Comparison of ENCODE assay signal across 24 cellular contexts in genomic region chr22:41891407-41891806, GRCh38. TPM values are rescaled to one million over a fixed set of nuclear protein-coding genes. Genes with fewer than 3 reads are reported as not detected.
A peak's percentile ranks its signal among the peaks of the same experiment; 100 is the strongest.
DNase-seq lines count a peak whose midpoint lies in the region; ATAC-seq and TF ChIP-seq lines count a peak whose summit lies in the region.
"Had no signal": no experiment of that assay in that cellular context is flagged by ENCODE, and none has a peak within 500 bp of the region (broad histone marks: within the 10 kb centered on the region; RNA-seq: fewer than 3 reads in every experiment).

No MANE protein-coding gene starts in this region.

- intact Hi-C loops in left ventricle myocardium superior (cut with micrococcal nuclease), result no loop called here

- H3K9me3 Mint-ChIP-seq in endothelial cell (ENCODE audit: unreplicated experiment), result no peaks in the 10 kb centered on the region
- H3K9me3 Mint-ChIP-seq: CD8-positive, alpha-beta memory T cell had no signal

- no peak overlapping the region for H3K27ac Mint-ChIP-seq in endothelial cell (ENCODE audit: unreplicated experiment)

- no peak overlapping the region for H2AFZ ChIP-seq in osteoblast (ENCODE audit: low read length)
- H2AFZ ChIP-seq: GM23248 had no signal

- H3K9me3 ChIP-seq in osteoblast (ENCODE audit: low read depth, low read length), result no peaks in the 10 kb centered on the region
- H3K9me3 ChIP-seq: Peyer's patch had no signal

- H3K4me2 ChIP-seq in osteoblast (ENCODE audit: insufficient read depth, low read length), result no peak overlapping the region
- H3K4me2 ChIP-seq: KMS-11 had no signal

- peak; percentile 80 for ATAC-seq in left ventricle myocardium superior
- ATAC-seq in HG03457 (IDR thresholded peaks at IDR 0.05; ENCODE audit: unreplicated experiment), result no peak
- no peak for ATAC-seq in HG03439 (IDR thresholded peaks at IDR 0.05; ENCODE audit: unreplicated experiment)

- no peaks in the 10 kb centered on the region for H3K4me1 Mint-ChIP-seq in endothelial cell (ENCODE audit: unreplicated experiment)
- H3K4me1 Mint-ChIP-seq: CD8-positive, alpha-beta memory T cell had no signal

- H3K36me3 ChIP-seq in H7 (replicated peaks; ENCODE audit: control insufficient read depth, insufficient read depth, low read length) (peaks cover 44% of the 10 kb centered on the region), osteoblast (ENCODE audit: insufficient read depth, low read length) (peaks cover 33% of the 10 kb centered on the region)

- peak overlapping the region; percentile 65 for H3K4me3 Mint-ChIP-seq in endothelial cell (ENCODE audit: unreplicated experiment)
- H3K4me3 Mint-ChIP-seq: CD8-positive, alpha-beta memory T cell had no signal

- H3K27me3 Mint-ChIP-seq in endothelial cell (ENCODE audit: unreplicated experiment), result no peaks in the 10 kb centered on the region
- H3K27me3 Mint-ChIP-seq: CD8-positive, alpha-beta memory T cell had no signal

- TF ChIP-seq CTCF in endothelial cell (IDR thresholded peaks at IDR 0.05; ENCODE audit: unreplicated experiment), result no peak
- no peak for TF ChIP-seq CTCF in osteoblast (IDR thresholded peaks at IDR 0.05; ENCODE audit: extremely low read depth, low read depth, low read length)

- no peak overlapping the region for H3K27ac ChIP-seq in osteoblast (ENCODE audit: low read depth, low read length)
- H3K27ac ChIP-seq: C4-2B, GM23248, KMS-11, Peyer's patch had no signal

- H3K27me3 ChIP-seq in H7 (ENCODE audit: control insufficient read depth, insufficient read depth, low read length) (no peaks in the 10 kb centered on the region), osteoblast (ENCODE audit: insufficient read depth, low read length) (no peaks in the 10 kb centered on the region)
- H3K27me3 ChIP-seq: Peyer's patch had no signal

- no peak overlapping the region for H3K4me3 ChIP-seq in H7 (ENCODE audit: insufficient read depth, low read depth, low read length)
- no peak overlapping the region for H3K4me3 ChIP-seq in osteoblast (ENCODE audit: insufficient read depth, low read length)
- H3K4me3 ChIP-seq: GM23248, Peyer's patch had no signal

- DNase-seq in H7 (peak; percentile 34), endothelial cell (ENCODE audit: low spot score) (no peak), left ventricle myocardium superior (no peak), osteoblast (ENCODE audit: insufficient read length, low spot score, missing footprints) (peak; percentile 15), kidney glomerular epithelial cell (lab: John Stamatoyannopoulos, UW) (no peak), islet precursor cell (no peak)
- DNase-seq: Calu3; CD8-positive, alpha-beta memory T cell; GM23248; HCEC 1CT; IMR-90; NCI-H1092 treated with DMSO at 0.1 percent for 48 hours; NCI-H146; NCI-H2029 treated with DMSO at 0.1 percent for 48 hours; NCI-H345; NCI-H524; NCI-H82; Peyer's patch had no signal

- peaks cover 6% of the 10 kb centered on the region for H3K4me1 ChIP-seq in osteoblast (ENCODE audit: insufficient read depth, low read length)
- H3K4me1 ChIP-seq: Peyer's patch had no signal

- H3K36me3 Mint-ChIP-seq in endothelial cell (ENCODE audit: low read depth, unreplicated experiment), result peaks cover 30% of the 10 kb centered on the region

- H4K20me1 ChIP-seq in osteoblast (ENCODE audit: insufficient read depth, low read length), result peaks cover 2% of the 10 kb centered on the region

- H3K79me2 ChIP-seq in osteoblast (ENCODE audit: insufficient read depth, low read length), result no peaks in the 10 kb centered on the region

RNA-seq across cellular contexts. Expression of gene SHISA8, which starts 23.5 kb away (rescaled TPM):
- 3.2 TPM in 2 replicates for total RNA-seq in H7 (2014; rRNA removed; shearing (Covaris generic))
- total RNA-seq in endothelial cell (ENCODE audit: unreplicated experiment) (0.41 TPM), left ventricle myocardium superior (10.2 TPM), osteoblast (not detected in 2 replicates)
- total RNA-seq: A172, Calu3, Daoy, GM23248, IMR-90, Peyer's patch had no signal

RNA-seq across cellular contexts. Expression of gene TNFRSF13C, which starts 35.2 kb away (rescaled TPM):
- 1.1 and 1.2 TPM in 2 replicates for total RNA-seq in H7 (2014; rRNA removed; shearing (Covaris generic))
- 3.5 TPM for total RNA-seq in endothelial cell (ENCODE audit: unreplicated experiment)
- total RNA-seq in left ventricle myocardium superior, result 1.6 TPM
- total RNA-seq in osteoblast, result under 0.01 TPM in 2 replicates

RNA-seq across cellular contexts. Expression of gene CENPM, which starts 55.5 kb away (rescaled TPM):
- 56.7 and 66.3 TPM in 2 replicates for total RNA-seq in H7 (2014; rRNA removed; shearing (Covaris generic))
- 5.2 TPM for total RNA-seq in endothelial cell (ENCODE audit: unreplicated experiment)
- 0.52 TPM for total RNA-seq in left ventricle myocardium superior
- total RNA-seq in osteoblast, result 1.2 and 1.8 TPM in 2 replicates

RNA-seq across cellular contexts. Expression of gene SREBF2, which starts 58.5 kb away (rescaled TPM):
- total RNA-seq in H7 (2014; rRNA removed; shearing (Covaris generic)), result 93.8 and 118 TPM in 2 replicates
- total RNA-seq in endothelial cell (ENCODE audit: unreplicated experiment) (200 TPM), left ventricle myocardium superior (89.7 TPM), osteoblast (71.6 and 80.3 TPM in 2 replicates)

Comparison
In these comparisons a context has a peak if more than half of its experiments do, and no peak if none do; other contexts are left out.
1. DNase-seq: peak in H7 (single experiment) and osteoblast (single experiment); none in endothelial cell (single experiment), left ventricle myocardium superior (single experiment), kidney glomerular epithelial cell (single experiment) and islet precursor cell (single experiment).